In the genomic region with DNA sequence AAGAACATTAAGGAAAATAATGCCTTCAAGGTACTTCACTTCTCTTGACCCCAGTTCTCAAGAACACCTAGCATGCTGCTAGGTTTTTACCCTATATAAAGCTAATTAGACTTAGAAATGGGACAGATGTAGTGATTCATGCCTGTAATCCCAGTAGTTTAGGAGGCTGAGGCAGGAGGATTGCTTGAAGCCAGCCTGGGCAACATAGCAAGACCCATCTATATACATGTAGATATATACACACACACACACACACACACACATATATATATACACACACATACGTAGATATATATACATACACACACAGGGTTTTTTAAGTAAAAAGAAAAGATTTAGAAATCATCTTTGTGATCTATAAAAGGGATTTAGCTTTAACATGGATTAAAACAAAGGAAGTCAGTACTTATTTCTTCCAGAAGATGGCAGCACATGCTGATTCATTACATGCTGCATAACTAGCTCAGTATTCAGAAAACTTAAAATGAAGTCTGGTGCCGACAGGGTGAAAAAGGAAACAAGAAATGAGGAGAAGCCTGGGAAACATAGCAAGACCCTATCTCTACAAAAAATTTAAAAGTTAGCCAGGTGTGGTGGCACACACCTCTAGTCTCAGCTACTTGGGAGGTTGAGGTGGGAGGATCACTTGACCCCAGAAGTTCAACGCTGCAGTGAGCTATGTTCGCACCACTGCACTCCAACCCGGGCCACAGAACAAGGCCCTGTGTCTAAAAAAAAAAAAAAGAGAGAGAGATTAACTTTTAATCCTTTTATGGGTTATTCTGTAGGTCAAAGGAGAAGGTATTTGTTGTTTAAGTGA, we compare ENCODE assay signal across 8 cellular contexts. TPM values are rescaled to one million over a fixed set of nuclear protein-coding genes. Genes with fewer than 3 reads are reported as not detected.
A peak's percentile ranks its signal among the peaks of the same experiment; 100 is the strongest.
DNase-seq lines count a peak whose midpoint lies in the region; ATAC-seq and TF ChIP-seq lines count a peak whose summit lies in the region.

No MANE protein-coding gene starts in this region.

- no peak overlapping the region for H3K4me3 Mint-ChIP-seq in Caco-2 (ENCODE audit: unreplicated experiment)
- H3K4me3 Mint-ChIP-seq in GM23338 = no peak overlapping the region

- DNase-seq in Caco-2 = peak in 1 of 2 experiments; percentile 56
- peak; percentile 72 for DNase-seq in GM23338 (ENCODE audit: low spot score)
- DNase-seq in NCI-H748 (lab: John Stamatoyannopoulos, UW; ENCODE audit: unreplicated experiment) = peak; percentile 64
- DNase-seq in astrocyte of the hippocampus (ENCODE audit: low read depth, low spot score) = peak; percentile 80
- DNase-seq in right cardiac atrium = no peak
- peak; percentile 18 for DNase-seq in skeletal muscle cell (ENCODE audit: low read depth)

- H3F3A ChIP-seq in GM23338 (replicated peaks; ENCODE audit: low read depth) = no peaks in the 10 kb centered on the region

- no peaks in the 10 kb centered on the region; the same call in 1 of the 2 replicates for H4K20me1 ChIP-seq in GM23338 (replicated peaks; ENCODE audit: insufficient read depth)

- POLR2A ChIA-PET in Caco-2 (lab: Charles Lee) = interaction anchor here (0.6 to 1.4 kb wide), 6 partner anchors 29 to 507 kb away, joined by 3 to 13 read pairs (median 6); a partner anchor contains a TSS

- intact Hi-C loops in Caco-2 (cut with micrococcal nuclease; ENCODE audit: unreplicated experiment) (loop anchor here (1.0 kb wide), 1 partner anchor 172 kb away; no protein-coding TSS in a partner anchor), right cardiac atrium (cut with DNase I) (loop anchor here in 3 of 4 donors (10.0 kb wide), 1 partner anchor 222 kb away; no protein-coding TSS in a partner anchor)

- no peaks in the 10 kb centered on the region for H3K9me2 ChIP-seq in GM23338 (ENCODE audit: insufficient read depth)

- H3K4me1 ChIP-seq in Caco-2 (no peaks in the 10 kb centered on the region), GM23338 (ENCODE audit: insufficient read depth) (no peaks in the 10 kb centered on the region), right cardiac atrium (ENCODE audit: control insufficient read depth, insufficient read depth, low read length) (no peaks in the 10 kb centered on the region)

- H3K27ac Mint-ChIP-seq in Caco-2 (ENCODE audit: unreplicated experiment) (peak overlapping the region; percentile 34), GM23338 (peak overlapping the region; percentile 82)

- no peak overlapping the region for H3K4me2 ChIP-seq in GM23338

- H3K27me3 ChIP-seq in Caco-2 (replicated peaks; ENCODE audit: control insufficient read depth, insufficient read depth, low read length) = no peaks in the 10 kb centered on the region
- no peaks in the 10 kb centered on the region for H3K27me3 ChIP-seq in GM23338 (ENCODE audit: insufficient read depth)
- no peaks in the 10 kb centered on the region for H3K27me3 ChIP-seq in right cardiac atrium (ENCODE audit: control insufficient read depth, insufficient read depth)

- H3K4me1 Mint-ChIP-seq in Caco-2 (ENCODE audit: low read depth, unreplicated experiment) (no peaks in the 10 kb centered on the region), GM23338 (no peaks in the 10 kb centered on the region)

- no peaks in the 10 kb centered on the region for H3K36me3 ChIP-seq in Caco-2 (ENCODE audit: control insufficient read depth, insufficient read depth, low read length)
- peaks cover 16% of the 10 kb centered on the region for H3K36me3 ChIP-seq in GM23338 (ENCODE audit: insufficient read depth)

- ATAC-seq in GM23338 (peak; percentile 56), right cardiac atrium (peak; percentile 75 to 76), GM21825 (IDR thresholded peaks at IDR 0.05; ENCODE audit: unreplicated experiment) (no peak), GM21423 (IDR thresholded peaks at IDR 0.05; ENCODE audit: unreplicated experiment) (no peak)

- peak; percentile 52 to 66 for TF ChIP-seq CTCF in Caco-2 (IDR thresholded peaks at IDR 0.05; ENCODE audit: insufficient read depth in 1 of 2, low read depth in 1 of 2, low read length in 1 of 2, severe bottlenecking in 1 of 2, unreplicated experiment in 1 of 2)
- peak; percentile 65 to 89 for TF ChIP-seq CTCF in GM23338 (conservative IDR thresholded peaks at IDR 0.05; ENCODE audit: low read depth in 2 of 2)

- H3K79me2 ChIP-seq in GM23338 (replicated peaks; ENCODE audit: insufficient read depth) = no peaks in the 10 kb centered on the region

- H3K27ac ChIP-seq in GM23338 (ENCODE audit: low read depth) = no peak overlapping the region
- no peak overlapping the region for H3K27ac ChIP-seq in right cardiac atrium (ENCODE audit: low read length)

- no peaks in the 10 kb centered on the region for H3K27me3 Mint-ChIP-seq in Caco-2 (ENCODE audit: insufficient read depth, unreplicated experiment)
- H3K27me3 Mint-ChIP-seq in GM23338 (ENCODE audit: insufficient read depth, low read depth, poor library complexity) = peaks cover 6% of the 10 kb centered on the region

- H3K9me3 Mint-ChIP-seq in Caco-2 (ENCODE audit: unreplicated experiment) = no peaks in the 10 kb centered on the region
- no peaks in the 10 kb centered on the region for H3K9me3 Mint-ChIP-seq in GM23338

- WGBS in right cardiac atrium = 57% methylated on average over 5 of the region's 5 CpGs

- H3K4me3 ChIP-seq in Caco-2 (ENCODE audit: low read depth, low read length) = no peak overlapping the region
- no peak overlapping the region for H3K4me3 ChIP-seq in GM23338
- H3K4me3 ChIP-seq in right cardiac atrium (ENCODE audit: low read length) = no peak overlapping the region
- no peak overlapping the region for H3K4me3 ChIP-seq in skeletal muscle cell (ENCODE audit: low read depth, low read length)

- H3K9me3 ChIP-seq in Caco-2 (no peaks in the 10 kb centered on the region), right cardiac atrium (ENCODE audit: control insufficient read depth, low read length) (no peaks in the 10 kb centered on the region)

- no TSS peak for BruUV-seq in Caco-2 (replicated peaks; lab: Mats Ljungman, UMichigan)

- H2AFZ ChIP-seq in GM23338 = no peak overlapping the region

- H3K36me3 Mint-ChIP-seq in Caco-2 (ENCODE audit: insufficient read depth, unreplicated experiment) (peaks cover 37% of the 10 kb centered on the region), GM23338 (ENCODE audit: low read depth) (peaks cover 28% of the 10 kb centered on the region)

- CTCF ChIA-PET in Caco-2 (lab: Charles Lee) = interaction anchor here (0.7 to 1.6 kb wide), 17 partner anchors 8 to 556 kb away, joined by 3 to 39 read pairs (median 5); a partner anchor contains a TSS

TF ChIP-seq in GM23338, 12 proteins besides CTCF, POLR2A, EP300 and RAD21 (continues in another document):
- TF ChIP-seq CREB1 (CRISPR knock-in tag; IDR thresholded peaks at IDR 0.05; ENCODE audit: low read depth) = no peak
- TF ChIP-seq, protein P1, sequence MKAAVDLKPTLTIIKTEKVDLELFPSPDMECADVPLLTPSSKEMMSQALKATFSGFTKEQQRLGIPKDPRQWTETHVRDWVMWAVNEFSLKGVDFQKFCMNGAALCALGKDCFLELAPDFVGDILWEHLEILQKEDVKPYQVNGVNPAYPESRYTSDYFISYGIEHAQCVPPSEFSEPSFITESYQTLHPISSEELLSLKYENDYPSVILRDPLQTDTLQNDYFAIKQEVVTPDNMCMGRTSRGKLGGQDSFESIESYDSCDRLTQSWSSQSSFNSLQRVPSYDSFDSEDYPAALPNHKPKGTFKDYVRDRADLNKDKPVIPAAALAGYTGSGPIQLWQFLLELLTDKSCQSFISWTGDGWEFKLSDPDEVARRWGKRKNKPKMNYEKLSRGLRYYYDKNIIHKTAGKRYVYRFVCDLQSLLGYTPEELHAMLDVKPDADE (IDR thresholded peaks at IDR 0.05) = no peak

RNA-seq across cellular contexts. Expression of a gene that starts 28.5 kb away (rescaled TPM):
- total RNA-seq in Caco-2 (2022) (69.1 and 70.0 TPM in 2 replicates), right cardiac atrium (10 to 100 TPM; 52.6 to 65.6 (median 58.2) TPM)
- total RNA-seq in GM23338 (2014; rRNA removed; shearing (Covaris generic)) = 31.7 and 36.7 TPM in 2 replicates
- polyA plus RNA-seq in GM23338 (2016; fragmentation: Nextera tagmentation; extraction: Ambion mirVana) (340 and 341 TPM in 2 replicates), right cardiac atrium (102 TPM)

Comparison
In these comparisons a context has a peak if more than half of its experiments do, and no peak if none do; other contexts are left out.
1. DNase-seq: peak in GM23338 (single experiment), NCI-H748 (single experiment), astrocyte of the hippocampus (single experiment) and skeletal muscle cell (single experiment); none in right cardiac atrium (0 of 3).
2. ATAC-seq: peak in GM23338 (single experiment) and right cardiac atrium (2 of 2); none in GM21825 (single experiment) and GM21423 (single experiment).